Comparison of ENCODE assay signal across 8 cellular contexts in the genomic region with DNA sequence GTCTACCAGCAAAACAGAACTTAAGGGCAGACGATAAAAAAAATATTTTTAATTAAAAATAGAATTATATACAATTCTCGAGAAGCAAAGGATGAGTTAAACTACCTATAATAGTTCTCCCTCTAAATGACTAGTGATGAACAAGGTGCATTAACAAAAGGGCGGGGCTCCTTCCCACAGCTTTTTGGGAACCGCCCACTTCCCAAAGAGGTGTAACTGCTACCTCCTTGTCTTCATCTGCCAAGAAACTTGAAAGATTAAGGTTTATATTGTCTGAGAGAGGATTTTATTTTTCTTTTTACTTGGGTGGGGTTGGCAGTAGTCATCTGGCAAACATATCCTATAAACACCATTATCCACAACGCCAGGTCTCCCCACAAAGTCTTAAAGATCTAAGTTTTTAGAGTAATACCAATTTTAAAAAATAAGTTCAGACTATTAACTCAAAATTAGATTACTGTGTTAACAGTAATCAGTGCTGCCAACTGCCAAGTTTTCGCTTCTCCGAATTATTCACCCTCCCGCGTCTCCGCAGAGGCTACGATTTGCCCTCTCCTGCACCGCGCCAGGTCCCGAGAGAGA. TPM values are rescaled to one million over a fixed set of nuclear protein-coding genes. Genes with fewer than 3 reads are reported as not detected.
A peak's percentile ranks its signal among the peaks of the same experiment; 100 is the strongest.
DNase-seq lines count a peak whose midpoint lies in the region; ATAC-seq, FAIRE-seq and TF ChIP-seq lines count a peak whose summit lies in the region.

No MANE protein-coding gene starts in this region.

- H3K4me1 Mint-ChIP-seq in dendritic cell treated with granulocyte-macrophage colony-stimulating factor and Interleukin-4, amounts not matched to agents 40 ng/mL and 50 ng/mL, for 4 days (ENCODE audit: low read depth), result peaks cover 18% of the 10 kb centered on the region

- H3K27ac ChIP-seq in mesodermal cell (ENCODE audit: low read depth, low read length, severe bottlenecking), result peak overlapping the region; percentile 89
- peak overlapping the region; percentile 78 to 92 (median 91) for H3K27ac ChIP-seq in tibial nerve

- H3K4me1 ChIP-seq in mesodermal cell (ENCODE audit: control insufficient read depth, insufficient read depth, low read length, poor library complexity, severe bottlenecking) (no peaks in the 10 kb centered on the region), tibial nerve (peaks cover 0 to 32% (median 13%) of the 10 kb centered on the region in 4 donors)

- H3K36me3 Mint-ChIP-seq in dendritic cell treated with granulocyte-macrophage colony-stimulating factor and Interleukin-4, amounts not matched to agents 40 ng/mL and 50 ng/mL, for 4 days (ENCODE audit: low read depth), result peaks cover 13% of the 10 kb centered on the region

- ATAC-seq in HG02970 (IDR thresholded peaks at IDR 0.05; ENCODE audit: low FRiP score, unreplicated experiment), result no peak

- peaks cover 1% of the 10 kb centered on the region for H3K27me3 Mint-ChIP-seq in dendritic cell treated with granulocyte-macrophage colony-stimulating factor and Interleukin-4, amounts not matched to agents 40 ng/mL and 50 ng/mL, for 4 days

- peak overlapping the region; percentile 96 for H3K4me3 Mint-ChIP-seq in dendritic cell treated with granulocyte-macrophage colony-stimulating factor and Interleukin-4, amounts not matched to agents 40 ng/mL and 50 ng/mL, for 4 days

- no peaks in the 10 kb centered on the region for H3K27me3 ChIP-seq in tibial nerve

- H3K9me3 ChIP-seq in mesodermal cell (ENCODE audit: control insufficient read depth, low read length) (no peaks in the 10 kb centered on the region), tibial nerve (no peaks in the 10 kb centered on the region)

- 2 to 3% methylated on average over 7 to 10 of the region's 14 CpGs for WGBS in mesodermal cell (ENCODE audit: insufficient coverage in 2 of 2), 2 experiments
- 3 to 4% methylated on average over 14 of the region's 14 CpGs for WGBS in tibial nerve, 2 donors

- H3K27ac Mint-ChIP-seq in dendritic cell treated with granulocyte-macrophage colony-stimulating factor and Interleukin-4, amounts not matched to agents 40 ng/mL and 50 ng/mL, for 4 days, result peak overlapping the region; percentile 89

- no peaks in the 10 kb centered on the region for H3K36me3 ChIP-seq in mesodermal cell (ENCODE audit: control insufficient read depth, insufficient read depth, low read length)
- H3K36me3 ChIP-seq in tibial nerve, result peaks cover 0 to 6% (median 0%) of the 10 kb centered on the region in 3 donors

- H3K4me3 ChIP-seq in mesodermal cell (ENCODE audit: extremely low read depth, insufficient read depth, low read length, poor library complexity, severe bottlenecking), result peak overlapping the region; percentile 74
- H3K4me3 ChIP-seq in tibial nerve, result peak overlapping the region; percentile 46 to 84 (median 82)

- no peak for FAIRE-seq in GM12892 (lab: Jason Lieb, UNC)

- no peak for TF ChIP-seq CTCF in tibial nerve (IDR thresholded peaks at IDR 0.05)

- TF ChIP-seq EP300 in tibial nerve (IDR thresholded peaks at IDR 0.05), result peak in 1 of 2 donors; percentile 15

- intact Hi-C loops in dendritic cell treated with granulocyte-macrophage colony-stimulating factor and Interleukin-4, amounts not matched to agents 40 ng/mL and 50 ng/mL, for 4 days (cut with micrococcal nuclease), result no loop called here

- TF ChIP-seq POLR2A in tibial nerve (IDR thresholded peaks at IDR 0.05), result no peak
- TF ChIP-seq POLR2A in GM12892 (IDR thresholded peaks at IDR 0.05; ENCODE audit: low read depth, low read length), result no peak

- peak; percentile 14 for DNase-seq in NK-92 treated with Interleukin-12 subunit alpha and Interleukin-12 subunit beta, amount 100 ng/mL, for 24 hours (lab: John Stamatoyannopoulos, UW)
- DNase-seq in NK-92 (lab: John Stamatoyannopoulos, UW; ENCODE audit: unreplicated experiment) (no peak), RPMI8226 (peak; percentile 54), tibial nerve (ENCODE audit: low spot score in 2 of 2) (no peak), GM12892 (ENCODE audit: insufficient read length) (no peak)

- no peaks in the 10 kb centered on the region for H3K9me3 Mint-ChIP-seq in dendritic cell treated with granulocyte-macrophage colony-stimulating factor and Interleukin-4, amounts not matched to agents 40 ng/mL and 50 ng/mL, for 4 days

RNA-seq across cellular contexts. Expression of a gene that starts 0.9 kb away (rescaled TPM):
- 12.8 TPM for polyA plus RNA-seq in mesodermal cell (2013, experiment 1 of 2)
- polyA plus RNA-seq in mesodermal cell (2013, experiment 2 of 2), result 11.1 TPM
- total RNA-seq in tibial nerve, result 100 to 1,000 TPM in 2 of 4 donors, 10 to 100 TPM in 2; 81.9 to 113 (median 99.6) TPM
- 11.2 TPM for polyA plus RNA-seq in GM12892 (2012; ENCODE audit: missing spikeins)

RNA-seq across cellular contexts. Expression of a gene that starts 18.0 kb away (rescaled TPM):
- 11.0 TPM for polyA plus RNA-seq in mesodermal cell (2013, experiment 1 of 2)
- 11.5 TPM for polyA plus RNA-seq in mesodermal cell (2013, experiment 2 of 2)
- 10 to 100 TPM in 1 of 4 donors, 1 to 10 TPM in 3; 4.8 to 11.7 (median 8.3) TPM for total RNA-seq in tibial nerve
- polyA plus RNA-seq in GM12892 (2012; ENCODE audit: missing spikeins), result 8.7 TPM

Comparison
In these comparisons a context has a peak if more than half of its experiments do, and no peak if none do; other contexts are left out.
1. DNase-seq: peak in NK-92 treated with Interleukin-12 subunit alpha and Interleukin-12 subunit beta, amount 100 ng/mL, for 24 hours (single experiment) and RPMI8226 (single experiment); none in NK-92 (single experiment), tibial nerve (0 of 2) and GM12892 (single experiment).